ENCODE assay signal across 8 cellular contexts in the genomic region with DNA sequence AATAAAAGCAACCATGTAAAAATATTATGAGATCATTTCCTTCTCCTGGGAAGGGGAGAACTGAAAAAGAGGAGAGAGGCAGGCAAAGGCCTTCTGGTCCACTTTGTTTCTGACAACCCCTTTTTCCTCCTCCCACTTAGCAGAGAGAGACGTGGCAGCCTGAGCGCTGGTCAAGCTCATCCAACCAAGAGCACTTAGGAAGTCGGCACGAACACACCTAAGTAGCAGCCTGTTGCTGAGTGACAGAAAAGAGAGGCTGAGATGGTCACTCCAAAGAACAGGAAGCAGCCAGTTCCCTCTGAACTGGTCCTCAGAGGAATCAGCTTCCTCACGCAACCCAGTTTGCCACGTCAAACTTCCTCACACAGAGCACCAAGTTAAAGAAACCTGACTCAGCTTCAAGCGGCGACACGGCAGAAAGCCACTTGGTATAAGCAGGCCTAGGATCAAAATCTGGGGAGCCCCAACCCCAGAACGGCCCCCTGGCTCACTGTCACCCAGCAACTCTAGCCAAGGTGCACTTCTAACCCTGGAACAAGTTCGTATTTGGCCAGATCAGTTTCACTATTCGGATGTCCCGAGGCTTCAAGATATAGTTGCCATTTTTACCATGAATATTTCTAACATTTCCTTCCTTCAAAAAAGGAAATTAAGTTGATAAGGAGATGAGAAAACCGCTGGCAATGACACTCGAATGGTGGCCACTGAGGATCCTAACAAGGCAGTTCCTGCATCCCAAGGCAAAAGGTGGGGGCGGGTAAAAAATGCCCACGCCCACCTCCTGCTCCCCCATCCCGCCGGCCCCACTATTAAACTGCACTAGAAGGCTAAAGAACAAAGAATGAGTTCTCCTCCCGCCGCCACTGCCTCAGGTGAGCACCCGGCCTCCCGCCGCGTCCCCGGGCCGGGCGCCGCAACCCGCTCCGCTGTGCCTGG. TPM values are rescaled to one million over a fixed set of nuclear protein-coding genes. Genes with fewer than 3 reads are reported as not detected.
DNase-seq lines count a peak whose midpoint lies in the region; ATAC-seq and TF ChIP-seq lines count a peak whose summit lies in the region.

No MANE protein-coding gene starts in this region.

- peaks cover 11% of the 10 kb centered on the region for H3K36me3 Mint-ChIP-seq in activated naive CD8-positive, alpha-beta T cell treated with anti-CD3 and anti-CD28 coated beads, Interleukin-2, amount 10 ng/mL, durations not matched to agents 7 days and 5 days

- peak; percentile 49 for DNase-seq in DND-41
- peak; percentile 80 for DNase-seq in HT1080 (ENCODE audit: low read depth)
- DNase-seq in SK-N-MC (ENCODE audit: low read depth, low spot score): no peak
- peak; percentile 47 for DNase-seq in activated naive CD8-positive, alpha-beta T cell treated with anti-CD3 and anti-CD28 coated beads, Interleukin-2, amount 10 ng/mL, durations not matched to agents 7 days and 5 days
- DNase-seq in Right ventricle myocardium inferior (ENCODE audit: missing footprints): peak; percentile 86
- DNase-seq in osteoblast (ENCODE audit: insufficient read length, low spot score, missing footprints): peak; percentile 84

- intact Hi-C loops in Right ventricle myocardium inferior (cut with DNase I): loop anchor here (2.0 to 5.0 kb wide), 2 partner anchors 32 to 52 kb away; a partner anchor contains a TSS

- no peaks in the 10 kb centered on the region for H3K9me3 Mint-ChIP-seq in activated naive CD8-positive, alpha-beta T cell treated with anti-CD3 and anti-CD28 coated beads, Interleukin-2, amount 10 ng/mL, durations not matched to agents 7 days and 5 days

- H4K20me1 ChIP-seq in DND-41 (ENCODE audit: insufficient read depth, low read length): no peaks in the 10 kb centered on the region
- peaks cover 41% of the 10 kb centered on the region for H4K20me1 ChIP-seq in osteoblast (ENCODE audit: insufficient read depth, low read length)

- H3K4me1 ChIP-seq in DND-41 (ENCODE audit: insufficient read depth, low read length): peaks cover 28% of the 10 kb centered on the region
- peaks cover 42% of the 10 kb centered on the region for H3K4me1 ChIP-seq in osteoblast (ENCODE audit: insufficient read depth, low read length)
- H3K4me1 ChIP-seq in urinary bladder (ENCODE audit: insufficient read depth): no peaks in the 10 kb centered on the region

- WGBS in urinary bladder: under 1% methylated on average over 31 of the region's 31 CpGs

- peaks cover 7% of the 10 kb centered on the region for H3K27me3 Mint-ChIP-seq in activated naive CD8-positive, alpha-beta T cell treated with anti-CD3 and anti-CD28 coated beads, Interleukin-2, amount 10 ng/mL, durations not matched to agents 7 days and 5 days

- H3K9ac ChIP-seq in DND-41 (ENCODE audit: low read depth, low read length) (peak overlapping the region; percentile 76), SK-N-MC (ENCODE audit: insufficient read length) (peak overlapping the region; percentile 94)

- H3K4me2 ChIP-seq in DND-41 (ENCODE audit: insufficient read depth, low read length) (peak overlapping the region; percentile 83), osteoblast (ENCODE audit: insufficient read depth, low read length) (peak overlapping the region; percentile 92)

- H3K36me3 ChIP-seq in DND-41 (ENCODE audit: insufficient read depth, low read length) (peaks cover 29% of the 10 kb centered on the region), SK-N-MC (ENCODE audit: insufficient read depth, low read length) (peaks cover 25% of the 10 kb centered on the region), osteoblast (ENCODE audit: insufficient read depth, low read length) (peaks cover 37% of the 10 kb centered on the region), urinary bladder (ENCODE audit: insufficient read depth) (no peaks in the 10 kb centered on the region)

- H3K27me3 ChIP-seq in DND-41 (ENCODE audit: insufficient read depth, low read length, poor library complexity): no peaks in the 10 kb centered on the region
- H3K27me3 ChIP-seq in osteoblast (ENCODE audit: insufficient read depth, low read length): no peaks in the 10 kb centered on the region

- TF ChIP-seq CTCF in DND-41 (IDR thresholded peaks at IDR 0.05; ENCODE audit: borderline replicate concordance, extremely low read depth, low read length, poor library complexity, severe bottlenecking) (no peak), osteoblast (IDR thresholded peaks at IDR 0.05; ENCODE audit: extremely low read depth, low read depth, low read length) (no peak)

- peak overlapping the region; percentile 100 for H3K4me3 Mint-ChIP-seq in activated naive CD8-positive, alpha-beta T cell treated with anti-CD3 and anti-CD28 coated beads, Interleukin-2, amount 10 ng/mL, durations not matched to agents 7 days and 5 days

- peaks cover 24% of the 10 kb centered on the region for H3K4me1 Mint-ChIP-seq in activated naive CD8-positive, alpha-beta T cell treated with anti-CD3 and anti-CD28 coated beads, Interleukin-2, amount 10 ng/mL, durations not matched to agents 7 days and 5 days

- POLR2A ChIA-PET in activated naive CD8-positive, alpha-beta T cell treated with anti-CD3 and anti-CD28 coated beads, Interleukin-2, amount 10 ng/mL, durations not matched to agents 7 days and 5 days (lab: Charles Lee): interaction anchor here (0.8 to 3.5 kb wide), 3 partner anchors 15 to 150 kb away, joined by 3 to 13 read pairs (median 6); a partner anchor contains a TSS

- ATAC-seq in DND-41 (ENCODE audit: insufficient read depth, low read depth): peak; percentile 55
- ATAC-seq in GM21423 (IDR thresholded peaks at IDR 0.05; ENCODE audit: unreplicated experiment): peak; percentile 68
- ATAC-seq in activated naive CD8-positive, alpha-beta T cell treated with anti-CD3 and anti-CD28 coated beads, Interleukin-2, amount 10 ng/mL, durations not matched to agents 7 days and 5 days (ENCODE audit: low read depth): peak; percentile 34
- peak; percentile 78 for ATAC-seq in Right ventricle myocardium inferior

- peak overlapping the region; percentile 34 for H3K27ac ChIP-seq in DND-41 (ENCODE audit: low read length)
- H3K27ac ChIP-seq in SK-N-MC: no peak overlapping the region
- H3K27ac ChIP-seq in osteoblast (ENCODE audit: low read depth, low read length): peak overlapping the region; percentile 99
- peak overlapping the region; percentile 87 for H3K27ac ChIP-seq in urinary bladder (ENCODE audit: low read depth)

- peak overlapping the region; percentile 38 to 65; a peak in 3 of 4 replicates for H3K4me3 ChIP-seq in DND-41 (ENCODE audit: low read depth in 1 of 2, low read length in 2 of 2)
- H3K4me3 ChIP-seq in SK-N-MC: peak overlapping the region; percentile 99
- H3K4me3 ChIP-seq in osteoblast (ENCODE audit: insufficient read depth, low read length): peak overlapping the region; percentile 94
- H3K4me3 ChIP-seq in urinary bladder (ENCODE audit: low read depth, low read length): peak overlapping the region; percentile 91

- H2AFZ ChIP-seq in DND-41 (ENCODE audit: low read depth, low read length) (peak overlapping the region; percentile 96), osteoblast (ENCODE audit: low read length) (peak overlapping the region; percentile 8)

- H3K79me2 ChIP-seq in DND-41 (ENCODE audit: insufficient read depth, low read length) (peaks cover 26% of the 10 kb centered on the region), osteoblast (ENCODE audit: insufficient read depth, low read length) (peaks cover 56% of the 10 kb centered on the region)

- H3K27ac Mint-ChIP-seq in activated naive CD8-positive, alpha-beta T cell treated with anti-CD3 and anti-CD28 coated beads, Interleukin-2, amount 10 ng/mL, durations not matched to agents 7 days and 5 days: peak overlapping the region; percentile 70

- H3K9me3 ChIP-seq in DND-41 (ENCODE audit: insufficient read depth, low read length, severe bottlenecking) (no peaks in the 10 kb centered on the region), SK-N-MC (ENCODE audit: low read depth, low read length) (no peaks in the 10 kb centered on the region), osteoblast (ENCODE audit: low read depth, low read length) (no peaks in the 10 kb centered on the region)

RNA-seq across cellular contexts. Expression of a gene that starts 0.7 kb away (rescaled TPM):
- total RNA-seq in HT1080 (2014; rRNA removed; shearing (Covaris generic)): 16.4 and 24.4 TPM in 2 replicates
- 31.3 and 36.3 TPM in 2 replicates for polyA plus RNA-seq in HT1080 (2015; cell fraction: cytosol; rRNA removed)
- polyA plus RNA-seq in HT1080 (2015; cell fraction: nucleus; rRNA removed): 67.9 and 71.4 TPM in 2 replicates
- 10 to 100 TPM; 26.2 to 28.4 TPM for total RNA-seq in activated naive CD8-positive, alpha-beta T cell treated with anti-CD3 and anti-CD28 coated beads, Interleukin-2, amount 10 ng/mL, durations not matched to agents 7 days and 5 days
- total RNA-seq in Right ventricle myocardium inferior (12.2 TPM), osteoblast (111 and 116 TPM in 2 replicates), urinary bladder (148 TPM)
- polyA plus RNA-seq in urinary bladder: 28.9 TPM

RNA-seq across cellular contexts. Expression of a gene that starts 53.4 kb away (rescaled TPM):
- total RNA-seq in HT1080 (2014; rRNA removed; shearing (Covaris generic)): 0.08 and 0.37 TPM in 2 replicates
- polyA plus RNA-seq in HT1080 (2015; cell fraction: cytosol; rRNA removed): 0.08 TPM in 1 of 2 replicates, not detected in the other
- 0.04 and 0.15 TPM in 2 replicates for polyA plus RNA-seq in HT1080 (2015; cell fraction: nucleus; rRNA removed)
- 1 to 10 TPM in 1 of 2 experiments, under 1 TPM in 1; 0.96 to 1.2 TPM for total RNA-seq in activated naive CD8-positive, alpha-beta T cell treated with anti-CD3 and anti-CD28 coated beads, Interleukin-2, amount 10 ng/mL, durations not matched to agents 7 days and 5 days
- total RNA-seq in Right ventricle myocardium inferior (206 TPM), osteoblast (20.9 and 34.0 TPM in 2 replicates), urinary bladder (428 TPM)
- polyA plus RNA-seq in urinary bladder: 529 TPM
